ENCODE assay signal across 1 cellular context in genomic region chr5:61641748-61642565, GRCh38.
TF ChIP-seq lines count a peak whose summit lies in the region.

No MANE protein-coding gene starts in this region.

TF ChIP-seq in H1, 55 proteins besides CTCF, POLR2A, EP300 and RAD21:
- TF ChIP-seq TCF12 (IDR thresholded peaks at IDR 0.05; ENCODE audit: low read depth, low read length) (no peak), JUND (IDR thresholded peaks at IDR 0.05; ENCODE audit: low read length) (no peak), SIRT6 (IDR thresholded peaks at IDR 0.05; ENCODE audit: low read length) (no peak), POLR2AphosphoS5 (IDR thresholded peaks at IDR 0.05; ENCODE audit: low read depth, low read length) (no peak), ZNF274 (IDR thresholded peaks at IDR 0.05; ENCODE audit: borderline replicate concordance, extremely low read depth, low read length) (no peak), KDM5A (IDR thresholded peaks at IDR 0.05; ENCODE audit: low read length) (no peak), FOSL1 (IDR thresholded peaks at IDR 0.05; ENCODE audit: insufficient read depth, low read depth, low read length) (no peak), CREB1 (IDR thresholded peaks at IDR 0.05) (no peak), BRCA1 (IDR thresholded peaks at IDR 0.05; ENCODE audit: low read depth, low read length) (no peak), RXRA (IDR thresholded peaks at IDR 0.05; ENCODE audit: insufficient read depth, low read depth, low read length) (no peak), ASH2L (IDR thresholded peaks at IDR 0.05; ENCODE audit: low read length) (no peak), KDM4A (IDR thresholded peaks at IDR 0.05; ENCODE audit: low read depth, low read length, severe bottlenecking) (no peak), SRF (IDR thresholded peaks at IDR 0.05; ENCODE audit: low read depth, low read length) (no peak), TEAD4 (IDR thresholded peaks at IDR 0.05; ENCODE audit: low read depth, low read length) (no peak)
